In the genomic region with DNA sequence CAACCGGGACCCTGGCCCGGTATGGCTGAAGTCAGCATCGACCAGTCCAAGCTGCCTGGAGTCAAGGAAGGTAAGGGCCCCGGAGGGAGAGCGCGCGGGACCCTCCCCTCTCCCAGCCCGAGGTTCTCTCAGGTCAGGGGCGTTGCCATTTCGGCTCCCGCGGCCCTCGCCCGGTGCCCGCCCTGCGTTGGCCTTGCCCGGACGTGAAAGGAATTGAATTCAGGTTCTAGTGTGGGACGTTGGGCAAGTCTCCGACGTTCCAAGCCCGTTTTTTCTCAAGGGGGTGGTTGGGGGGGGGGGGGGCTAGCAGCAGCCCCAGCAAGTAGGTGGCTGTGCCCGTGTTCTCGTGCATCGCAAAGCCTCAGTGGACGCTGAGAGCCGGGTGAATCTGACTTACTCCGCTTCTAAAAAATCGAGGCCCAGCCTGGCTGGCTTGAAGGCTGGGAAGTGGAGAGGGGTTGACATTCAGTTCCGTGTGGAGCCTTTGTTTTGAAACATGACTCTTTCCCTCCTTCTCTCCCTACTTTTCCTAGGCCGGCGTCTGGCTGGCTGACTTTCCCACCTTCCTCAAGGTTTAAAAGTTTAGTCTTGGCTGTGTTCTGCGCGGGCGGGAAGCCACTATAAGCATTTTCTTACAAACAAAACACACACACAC, we compare ENCODE assay signal across 1 cellular context.
TF ChIP-seq lines count a peak whose summit lies in the region.

No MANE protein-coding gene starts in this region.

TF ChIP-seq in GM12878, 131 proteins besides CTCF, POLR2A, EP300 and RAD21 (continued from another document):
- TF ChIP-seq PRDM15 (CRISPR knock-in tag; IDR thresholded peaks at IDR 0.05) (no peak), KDM1A (IDR thresholded peaks at IDR 0.05; ENCODE audit: borderline replicate concordance) (no peak), NBN (IDR thresholded peaks at IDR 0.05) (0 out of 2 replicates have a peak, but pooled peaks have one; percentile 25), DPF2 (IDR thresholded peaks at IDR 0.05) (no peak; the same call in 1 of the 2 replicates), CHD1 (IDR thresholded peaks at IDR 0.05; ENCODE audit: low read depth, low read length) (no peak)
- TF ChIP-seq, protein P1, sequence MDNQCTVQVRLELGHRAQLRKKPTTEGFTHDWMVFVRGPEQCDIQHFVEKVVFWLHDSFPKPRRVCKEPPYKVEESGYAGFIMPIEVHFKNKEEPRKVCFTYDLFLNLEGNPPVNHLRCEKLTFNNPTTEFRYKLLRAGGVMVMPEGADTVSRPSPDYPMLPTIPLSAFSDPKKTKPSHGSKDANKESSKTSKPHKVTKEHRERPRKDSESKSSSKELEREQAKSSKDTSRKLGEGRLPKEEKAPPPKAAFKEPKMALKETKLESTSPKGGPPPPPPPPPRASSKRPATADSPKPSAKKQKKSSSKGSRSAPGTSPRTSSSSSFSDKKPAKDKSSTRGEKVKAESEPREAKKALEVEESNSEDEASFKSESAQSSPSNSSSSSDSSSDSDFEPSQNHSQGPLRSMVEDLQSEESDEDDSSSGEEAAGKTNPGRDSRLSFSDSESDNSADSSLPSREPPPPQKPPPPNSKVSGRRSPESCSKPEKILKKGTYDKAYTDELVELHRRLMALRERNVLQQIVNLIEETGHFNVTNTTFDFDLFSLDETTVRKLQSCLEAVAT (IDR thresholded peaks at IDR 0.05): peak; percentile 57; the same call in 1 of the 2 replicates
